8 cellular contexts compared by ENCODE assay signal in genomic region chr6:81753709-81754678, GRCh38. TPM values are rescaled to one million over a fixed set of nuclear protein-coding genes. Genes with fewer than 3 reads are reported as not detected.
DNase-seq lines count a peak whose midpoint lies in the region; ATAC-seq and TF ChIP-seq lines count a peak whose summit lies in the region.

No MANE protein-coding gene starts in this region.

- CTCF ChIA-PET in activated naive CD4-positive, alpha-beta T cell treated with anti-CD3 and anti-CD28 coated beads for 36 hours (lab: Charles Lee) = interaction anchor here (0.5 to 1.3 kb wide), 11 partner anchors 14 to 1750 kb away, joined by 3 to 6 read pairs (median 3); partner anchors contain the start of gene TTK

- H3K27me3 ChIP-seq in SJCRH30 = no peaks in the 10 kb centered on the region

- H3K4me1 Mint-ChIP-seq in activated naive CD4-positive, alpha-beta T cell treated with anti-CD3 and anti-CD28 coated beads for 36 hours (ENCODE audit: low read depth) = peaks cover 25% of the 10 kb centered on the region

- H3K4me1 ChIP-seq in SJCRH30 = peaks cover 2% of the 10 kb centered on the region

- peaks cover 12% of the 10 kb centered on the region for H3K27me3 Mint-ChIP-seq in activated naive CD4-positive, alpha-beta T cell treated with anti-CD3 and anti-CD28 coated beads for 36 hours (ENCODE audit: low read depth)

- no peaks in the 10 kb centered on the region for H3K9me3 Mint-ChIP-seq in activated naive CD4-positive, alpha-beta T cell treated with anti-CD3 and anti-CD28 coated beads for 36 hours

- peak; percentile 93 for DNase-seq in CD1c-positive myeloid dendritic cell (ENCODE audit: extremely low spot score)
- peak; percentile 20 for DNase-seq in HS-5 (ENCODE audit: low read depth)
- DNase-seq in SJCRH30 = peak; percentile 40 to 56
- DNase-seq in activated naive CD4-positive, alpha-beta T cell treated with anti-CD3 and anti-CD28 coated beads for 36 hours = peak; percentile 92
- peak; percentile 45 for DNase-seq in germinal center (ENCODE audit: low spot score)
- peak; percentile 72 for DNase-seq in omental fat pad (ENCODE audit: low spot score)

- peak overlapping the region; percentile 86 for H3K4me3 ChIP-seq in SJCRH30

- intact Hi-C loops in activated naive CD4-positive, alpha-beta T cell treated with anti-CD3 and anti-CD28 coated beads for 36 hours (cut with micrococcal nuclease) = loop anchor here (1.0 to 10.0 kb wide), 13 partner anchors 167 to 1977 kb away; partner anchors contain the start of gene UBE3D

- no peaks in the 10 kb centered on the region; the same call in 1 of the 2 replicates for H3K9me3 ChIP-seq in SJCRH30 (replicated peaks)

- TF ChIP-seq CTCF in omental fat pad (IDR thresholded peaks at IDR 0.05) = peak in 1 of 3 donors; percentile 42

- H3K27ac ChIP-seq in SJCRH30 (peak overlapping the region; percentile 54), temporal lobe (ENCODE audit: low read depth, low read length) (peak overlapping the region; percentile 93)

- no peak overlapping the region for H3K27ac Mint-ChIP-seq in activated naive CD4-positive, alpha-beta T cell treated with anti-CD3 and anti-CD28 coated beads for 36 hours

- H3K36me3 Mint-ChIP-seq in activated naive CD4-positive, alpha-beta T cell treated with anti-CD3 and anti-CD28 coated beads for 36 hours (ENCODE audit: low read depth) = peaks cover 1% of the 10 kb centered on the region

- ATAC-seq in GM21360 (IDR thresholded peaks at IDR 0.05; ENCODE audit: unreplicated experiment) = peak; percentile 44
- peak; percentile 69 for ATAC-seq in omental fat pad (ENCODE audit: low FRiP score)

- H3K36me3 ChIP-seq in SJCRH30 = no peaks in the 10 kb centered on the region

- peak overlapping the region; percentile 88 for H3K4me3 Mint-ChIP-seq in activated naive CD4-positive, alpha-beta T cell treated with anti-CD3 and anti-CD28 coated beads for 36 hours

RNA-seq across cellular contexts. Expression of gene TENT5A, which starts 1.5 kb away (rescaled TPM):
- 11.5 and 13.0 TPM in 2 replicates for total RNA-seq in SJCRH30 (2014; rRNA removed; shearing (Covaris generic))
- 1 to 10 TPM in 1 of 2 experiments, under 1 TPM in 1; 0.72 to 1.0 TPM for total RNA-seq in activated naive CD4-positive, alpha-beta T cell treated with anti-CD3 and anti-CD28 coated beads for 36 hours
- total RNA-seq in omental fat pad = 10 to 100 TPM; 15.1 to 33.9 (median 20.8) TPM
- 2.5 TPM for total RNA-seq in temporal lobe

Comparison
In these comparisons a context has a peak if more than half of its experiments do, and no peak if none do; other contexts are left out.
1. Peak in every context shown above with its lines: DNase-seq, ATAC-seq, H3K4me3 ChIP-seq and H3K27ac ChIP-seq.
2. DNase-seq: peak in every context shown above with its lines; median percentile 93 in CD1c-positive myeloid dendritic cell; 92 in activated naive CD4-positive, alpha-beta T cell treated with anti-CD3 and anti-CD28 coated beads for 36 hours; 72 in omental fat pad; 48 in SJCRH30; 45 in germinal center; 20 in HS-5.